In genomic region chr12:100069795-100070194, GRCh38 we compare ENCODE assay signal across 19 cellular contexts.
DNase-seq lines count a peak whose midpoint lies in the region; ATAC-seq and TF ChIP-seq lines count a peak whose summit lies in the region.
"Had no signal": no experiment of that assay in that cellular context is flagged by ENCODE, and none has a peak within 500 bp of the region (broad histone marks: within the 10 kb centered on the region; RNA-seq: fewer than 3 reads in every experiment).

No MANE protein-coding gene starts in this region.

- H2AFZ ChIP-seq in H9 (ENCODE audit: low read length) = no peak overlapping the region

- H3K4me3 ChIP-seq in fibroblast of villous mesenchyme (ENCODE audit: low read depth, low read length) = no peak overlapping the region
- H3K4me3 ChIP-seq: A549 had no signal

- WGBS in H9 (ENCODE audit: extremely low coverage, insufficient read length, low lambda C conversion rate) = no CpG with 5 or more reads among the region's 1 CpG

- H3K79me1 ChIP-seq in H9 (ENCODE audit: insufficient read depth, low read depth, low read length, poor library complexity, severe bottlenecking) = no peaks in the 10 kb centered on the region

- H3K23ac ChIP-seq in H9 (ENCODE audit: insufficient read length, low read depth, low read length) = no peak overlapping the region

- no peaks in the 10 kb centered on the region for H3K27me3 Mint-ChIP-seq in H9 (ENCODE audit: low read depth)
- H3K27me3 Mint-ChIP-seq in activated T-cell treated with anti-CD3 and anti-CD28 coated beads, Interleukin-2, amount 50 U/mL, for 4 hours (ENCODE audit: low read depth) = no peaks in the 10 kb centered on the region
- H3K27me3 Mint-ChIP-seq: CD4-positive, CD25-positive, alpha-beta regulatory T cell had no signal

- no peak overlapping the region for H3K56ac ChIP-seq in H9 (ENCODE audit: insufficient read length, low read depth, low read length)

- no peak overlapping the region for H2AK5ac ChIP-seq in H9 (ENCODE audit: insufficient read length, low read length)

- H3K36me3 Mint-ChIP-seq in H9 (ENCODE audit: insufficient read depth in 1 of 3, low read depth in 3 of 3) = peaks cover 43 to 55% (median 55%) of the 10 kb centered on the region in 3 experiments
- peaks cover 55% of the 10 kb centered on the region for H3K36me3 Mint-ChIP-seq in activated T-cell treated with anti-CD3 and anti-CD28 coated beads, Interleukin-2, amount 50 U/mL, for 4 hours (ENCODE audit: insufficient read depth)

- H3K4me2 ChIP-seq in H9 (ENCODE audit: insufficient read depth, insufficient read length, low read length) = no peak overlapping the region
- H3K4me2 ChIP-seq: A549 had no signal

- H3K4me1 Mint-ChIP-seq in H9 = peaks cover 3 to 4% of the 10 kb centered on the region in 2 experiments
- no peaks in the 10 kb centered on the region for H3K4me1 Mint-ChIP-seq in activated T-cell treated with anti-CD3 and anti-CD28 coated beads, Interleukin-2, amount 50 U/mL, for 4 hours (ENCODE audit: low read depth)

- H2BK15ac ChIP-seq in H9 (ENCODE audit: low read depth, low read length) = no peak overlapping the region

- no peak overlapping the region for H2BK20ac ChIP-seq in H9 (ENCODE audit: low read depth, low read length, poor library complexity, severe bottlenecking)

- no peak overlapping the region for H3K4ac ChIP-seq in H9 (ENCODE audit: low read depth, low read length)

- no peak overlapping the region for H3K14ac ChIP-seq in H9 (ENCODE audit: insufficient read depth, low read length)

- no peak overlapping the region for H3K9ac ChIP-seq in H9 (ENCODE audit: extremely low read depth, insufficient read length, low read length)

- no peaks in the 10 kb centered on the region for H3K27me3 ChIP-seq in H9 (ENCODE audit: insufficient read depth, low read length)

- H3K18ac ChIP-seq in H9 (ENCODE audit: insufficient read length, low read depth, low read length) = no peak overlapping the region

- H4K8ac ChIP-seq in H9 (replicated peaks; ENCODE audit: insufficient read length, low read depth, low read length) = no peak overlapping the region

- H3K9me3 ChIP-seq in H9 (ENCODE audit: control insufficient read depth, low read depth, low read length) = no peaks in the 10 kb centered on the region
- H3K9me3 ChIP-seq: A549 had no signal

- H2BK5ac ChIP-seq in H9 (ENCODE audit: insufficient read length, low read length) = no peak overlapping the region

- H3K27ac ChIP-seq in H9 (ENCODE audit: insufficient read length, low read depth, low read length) = no peak overlapping the region
- H3K27ac ChIP-seq: A549 had no signal

- no peak overlapping the region for H3K4me3 Mint-ChIP-seq in H9
- H3K4me3 Mint-ChIP-seq in activated T-cell treated with anti-CD3 and anti-CD28 coated beads, Interleukin-2, amount 50 U/mL, for 4 hours = no peak overlapping the region
- H3K4me3 Mint-ChIP-seq: CD4-positive, CD25-positive, alpha-beta regulatory T cell; CD8-positive, alpha-beta T cell had no signal

- H4K91ac ChIP-seq in H9 (ENCODE audit: insufficient read length, low read depth, low read length) = no peak overlapping the region

- H3K27ac Mint-ChIP-seq in H9 = peak overlapping the region in 2 of 3 experiments; percentile 41 to 95; a peak in 3 of 7 replicates
- H3K27ac Mint-ChIP-seq: CD4-positive, CD25-positive, alpha-beta regulatory T cell; CD8-positive, alpha-beta T cell had no signal

- no peaks in the 10 kb centered on the region for H3K4me1 ChIP-seq in H9 (ENCODE audit: insufficient read depth, low read length)
- H3K4me1 ChIP-seq: A549, Caco-2 had no signal

- no peak overlapping the region for H3T11ph ChIP-seq in H9 (ENCODE audit: low read length)

- H2BK12ac ChIP-seq in H9 (ENCODE audit: insufficient read length, low read depth, low read length) = no peak overlapping the region

- H2BK120ac ChIP-seq in H9 (ENCODE audit: low read depth, low read length, poor library complexity, severe bottlenecking) = no peak overlapping the region

- H4K20me1 ChIP-seq in H9 (ENCODE audit: control insufficient read depth, insufficient read depth, insufficient read length) = no peaks in the 10 kb centered on the region

- ATAC-seq in activated CD4-positive, CD25-positive, alpha-beta regulatory T cell treated with anti-CD3 and anti-CD28 coated beads, Interleukin-2, amount 50 U/mL, for 24 hours = no peak
- ATAC-seq in activated T-cell treated with anti-CD3 and anti-CD28 coated beads, Interleukin-2, amount 50 U/mL, for 4 hours = no peak
- ATAC-seq: A549; CD8-positive, alpha-beta T cell had no signal

- H3K9me3 Mint-ChIP-seq in H9 = peaks cover 11 to 32% of the 10 kb centered on the region in 2 experiments; a peak in 4 of 5 replicates
- H3K9me3 Mint-ChIP-seq in activated T-cell treated with anti-CD3 and anti-CD28 coated beads, Interleukin-2, amount 50 U/mL, for 4 hours = peaks cover 29% of the 10 kb centered on the region

- H4K5ac ChIP-seq in H9 (ENCODE audit: insufficient read length, low read depth, low read length) = no peak overlapping the region

- no peak for TF ChIP-seq CTCF in H9 (conservative IDR thresholded peaks at IDR 0.05)
- no peak for TF ChIP-seq CTCF in fibroblast of villous mesenchyme (IDR thresholded peaks at IDR 0.05; ENCODE audit: insufficient read depth, low read depth, low read length)

- no peaks in the 10 kb centered on the region for H3K79me2 ChIP-seq in H9 (ENCODE audit: insufficient read depth, low read length)

- no peak for DNase-seq in H9
- peak; percentile 2 for DNase-seq in LHCN-M2 (ENCODE audit: low read depth)
- peak; percentile 53 for DNase-seq in fibroblast of villous mesenchyme (ENCODE audit: low read depth)
- peak; percentile 3 for DNase-seq in myocyte (ENCODE audit: low read depth)
- DNase-seq in NCI-H524 (lab: John Stamatoyannopoulos, UW) = no peak
- no peak for DNase-seq in activated T-cell treated with anti-CD3 and anti-CD28 coated beads, Interleukin-2, amount 50 U/mL, for 4 hours
- DNase-seq: 8988T; ACHN; AML-193; C1 segment of cervical spinal cord; Caco-2; CD4-positive, CD25-positive, alpha-beta regulatory T cell; DMS153; DND-41; GOT3; HCEC 1CT had no signal

- H3K23me2 ChIP-seq in H9 (ENCODE audit: insufficient read length, low read depth, low read length, poor library complexity, severe bottlenecking) = no peaks in the 10 kb centered on the region

Comparison
In these comparisons a context has a peak if more than half of its experiments do, and no peak if none do; other contexts are left out.
1. DNase-seq: peak in LHCN-M2 (single experiment), fibroblast of villous mesenchyme (single experiment) and myocyte (single experiment); none in H9 (single experiment), NCI-H524 (0 of 2) and activated T-cell treated with anti-CD3 and anti-CD28 coated beads, Interleukin-2, amount 50 U/mL, for 4 hours (single experiment).